ENCODE assay signal across 11 cellular contexts in genomic region chr3:169085827-169086226, GRCh38.
DNase-seq lines count a peak whose midpoint lies in the region; ATAC-seq, FAIRE-seq and TF ChIP-seq lines count a peak whose summit lies in the region.
"Had no signal": no experiment of that assay in that cellular context is flagged by ENCODE, and none has a peak within 500 bp of the region (broad histone marks: within the 10 kb centered on the region; RNA-seq: fewer than 3 reads in every experiment).

No MANE protein-coding gene starts in this region.

- CTCF ChIA-PET in AG04450 (lab: Charles Lee), result interaction anchor here (1.4 to 1.8 kb wide), 2 partner anchors 11 to 583 kb away, joined by 3 to 6 read pairs; no protein-coding TSS in a partner anchor

- no peak for FAIRE-seq in bronchial epithelial cell (lab: Jason Lieb, UNC)
- FAIRE-seq: endothelial cell of umbilical vein had no signal

- H3K4me3 Mint-ChIP-seq in T-helper 17 cell, result no peak overlapping the region

- no peaks in the 10 kb centered on the region for H3K4me1 ChIP-seq in psoas muscle

- H3K36me3 ChIP-seq in bronchial epithelial cell (ENCODE audit: control insufficient read depth, insufficient read depth, low read length) (peaks cover 3% of the 10 kb centered on the region), psoas muscle (ENCODE audit: insufficient read depth in 1 of 2, low read depth in 1 of 2) (no peaks in the 10 kb centered on the region)

- H3K4me3 ChIP-seq in AG04450 (ENCODE audit: low read depth, low read length) (no peak overlapping the region), bronchial epithelial cell (ENCODE audit: low read depth, low read length) (no peak overlapping the region), psoas muscle (no peak overlapping the region)

- no peaks in the 10 kb centered on the region for H3K4me1 Mint-ChIP-seq in T-helper 17 cell

- 75 to 84% (median 77%) methylated on average over 2 of the region's 2 CpGs for WGBS in psoas muscle, 3 donors

- H3K27ac ChIP-seq in AG04450 (ENCODE audit: low read depth, low read length) (peak overlapping the region; percentile 66), psoas muscle (no peak overlapping the region)

- no peak for TF ChIP-seq CTCF in AG04450 (IDR thresholded peaks at IDR 0.05; ENCODE audit: low read depth, low read length)
- TF ChIP-seq CTCF in bronchial epithelial cell (IDR thresholded peaks at IDR 0.05; ENCODE audit: insufficient read depth, low read length, severe bottlenecking), result no peak
- TF ChIP-seq CTCF in psoas muscle (IDR thresholded peaks at IDR 0.05), result no peak

- DNase-seq in AG04450 (ENCODE audit: low read depth, low spot score), result peak; percentile 84
- DNase-seq in HT1080 (ENCODE audit: low read depth), result peak; percentile 85
- DNase-seq in bronchial epithelial cell (ENCODE audit: low read depth), result peak; percentile 97
- peak; percentile 60 for DNase-seq in kidney tubule cell (ENCODE audit: low spot score)
- DNase-seq in T-helper 17 cell, result no peak
- no peak for DNase-seq in psoas muscle
- DNase-seq in cerebellar cortex (ENCODE audit: low spot score), result no peak
- DNase-seq in NCI-H82 (lab: John Stamatoyannopoulos, UW), result no peak
- DNase-seq: C1 segment of cervical spinal cord, NCI-H524 had no signal

- H3K27ac Mint-ChIP-seq in T-helper 17 cell, result no peak overlapping the region

- POLR2A ChIA-PET in AG04450 (lab: Yijun Ruan, JAX), result no interaction called here

- intact Hi-C loops in psoas muscle (cut with DNase I), result no loop called here

- no peaks in the 10 kb centered on the region for H3K27me3 ChIP-seq in AG04450 (ENCODE audit: control insufficient read depth, insufficient read depth, low read length)
- no peaks in the 10 kb centered on the region for H3K27me3 ChIP-seq in bronchial epithelial cell (ENCODE audit: control insufficient read depth, insufficient read depth, low read length)
- H3K27me3 ChIP-seq in psoas muscle (ENCODE audit: insufficient read depth in 3 of 3, low read length in 2 of 3), result no peaks in the 10 kb centered on the region

- H3K36me3 Mint-ChIP-seq in T-helper 17 cell (ENCODE audit: low read depth), result no peaks in the 10 kb centered on the region

- H3K9me3 ChIP-seq in AG04450 (ENCODE audit: control insufficient read depth, insufficient read depth, low read length) (no peaks in the 10 kb centered on the region), T-helper 17 cell (ENCODE audit: control insufficient read depth, low read length, poor library complexity, severe bottlenecking) (no peaks in the 10 kb centered on the region), psoas muscle (no peaks in the 10 kb centered on the region)

- H3K27me3 Mint-ChIP-seq in T-helper 17 cell, result no peaks in the 10 kb centered on the region

- no peak for ATAC-seq in T-helper 17 cell
- no peak for ATAC-seq in psoas muscle

Comparison
In these comparisons a context has a peak if more than half of its experiments do, and no peak if none do; other contexts are left out.
1. DNase-seq: peak in AG04450 (single experiment), HT1080 (single experiment), bronchial epithelial cell (single experiment) and kidney tubule cell (single experiment); none in T-helper 17 cell (0 of 3), psoas muscle (0 of 2), cerebellar cortex (single experiment) and NCI-H82 (single experiment).